ENCODE assay signal across 13 cellular contexts in the genomic region with DNA sequence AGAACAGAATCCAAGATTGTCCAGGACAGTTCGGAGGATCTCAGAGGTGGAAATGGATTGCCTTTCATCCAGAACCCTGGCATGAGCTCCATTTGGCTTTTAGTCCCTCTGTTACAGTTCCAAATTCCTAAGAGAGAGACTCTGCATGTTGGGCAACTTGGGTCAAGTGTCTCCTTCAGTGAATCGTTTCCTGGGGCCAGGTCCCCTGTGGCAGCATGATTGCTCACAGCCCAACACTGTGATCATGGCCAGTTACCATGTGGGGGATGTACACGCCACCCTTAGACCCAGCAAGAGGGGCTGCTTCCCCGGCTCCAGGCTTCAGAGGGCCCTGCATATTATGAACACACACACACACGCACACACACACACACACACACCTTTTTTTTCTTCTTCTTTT.
"Had no signal": no experiment of that assay in that cellular context is flagged by ENCODE, and none has a peak within 500 bp of the region (broad histone marks: within the 10 kb centered on the region; RNA-seq: fewer than 3 reads in every experiment).

No MANE protein-coding gene starts in this region.

- H3K4me1 Mint-ChIP-seq: activated CD4-positive, alpha-beta T cell treated with anti-CD3 and anti-CD28 coated beads, Interleukin-2, amount 10 ng/mL, durations not matched to agents 7 days and 5 days; activated T-helper 17 cell treated with anti-CD3 and anti-CD28 coated beads, Interleukin-2, amount 50 U/mL, for 72 hours had no signal

- H3K4me1 ChIP-seq: colonic mucosa had no signal

- H3K36me3 ChIP-seq: colonic mucosa, tibial artery had no signal

- DNase-seq: activated CD4-positive, alpha-beta T cell treated with anti-CD3 and anti-CD28 coated beads, Interleukin-2, amount 10 ng/mL, durations not matched to agents 7 days and 5 days; activated CD4-positive, CD25-positive, alpha-beta regulatory T cell; activated CD8-positive, alpha-beta memory T cell treated with anti-CD3 and anti-CD28 coated beads for 24 hours; activated naive CD4-positive, alpha-beta T cell treated with anti-CD3 and anti-CD28 coated beads for 36 hours; caudate nucleus; colonic mucosa; effector CD4-positive, alpha-beta T cell; mesendoderm; small intestine; T-helper 2 cell; tibial artery had no signal

- H3K9me3 ChIP-seq: colonic mucosa, tibial artery had no signal

- H3K4me3 ChIP-seq: colonic mucosa, tibial artery had no signal

- H3K4me3 Mint-ChIP-seq: activated CD4-positive, alpha-beta T cell treated with anti-CD3 and anti-CD28 coated beads, Interleukin-2, amount 10 ng/mL, durations not matched to agents 7 days and 5 days; activated naive CD4-positive, alpha-beta T cell treated with anti-CD3 and anti-CD28 coated beads for 36 hours; activated T-helper 17 cell treated with anti-CD3 and anti-CD28 coated beads, Interleukin-2, amount 50 U/mL, for 72 hours; nephron had no signal

- H3K27me3 ChIP-seq: colonic mucosa, tibial artery had no signal

- H3K9me3 Mint-ChIP-seq: activated CD4-positive, alpha-beta T cell treated with anti-CD3 and anti-CD28 coated beads, Interleukin-2, amount 10 ng/mL, durations not matched to agents 7 days and 5 days; activated naive CD4-positive, alpha-beta T cell treated with anti-CD3 and anti-CD28 coated beads for 36 hours; activated T-helper 17 cell treated with anti-CD3 and anti-CD28 coated beads, Interleukin-2, amount 50 U/mL, for 72 hours; nephron had no signal

- H3K27ac Mint-ChIP-seq: activated CD4-positive, alpha-beta T cell treated with anti-CD3 and anti-CD28 coated beads, Interleukin-2, amount 10 ng/mL, durations not matched to agents 7 days and 5 days; activated naive CD4-positive, alpha-beta T cell treated with anti-CD3 and anti-CD28 coated beads for 36 hours; activated T-helper 17 cell treated with anti-CD3 and anti-CD28 coated beads, Interleukin-2, amount 50 U/mL, for 72 hours; nephron had no signal

- H3K27me3 Mint-ChIP-seq: activated CD4-positive, alpha-beta T cell treated with anti-CD3 and anti-CD28 coated beads, Interleukin-2, amount 10 ng/mL, durations not matched to agents 7 days and 5 days had no signal

- H3K27ac ChIP-seq: colonic mucosa, tibial artery had no signal

- ATAC-seq: activated T-helper 17 cell treated with anti-CD3 and anti-CD28 coated beads, Interleukin-2, amount 50 U/mL, for 72 hours had no signal
